Comparison of ENCODE assay signal across 3 cellular contexts in the genomic region with DNA sequence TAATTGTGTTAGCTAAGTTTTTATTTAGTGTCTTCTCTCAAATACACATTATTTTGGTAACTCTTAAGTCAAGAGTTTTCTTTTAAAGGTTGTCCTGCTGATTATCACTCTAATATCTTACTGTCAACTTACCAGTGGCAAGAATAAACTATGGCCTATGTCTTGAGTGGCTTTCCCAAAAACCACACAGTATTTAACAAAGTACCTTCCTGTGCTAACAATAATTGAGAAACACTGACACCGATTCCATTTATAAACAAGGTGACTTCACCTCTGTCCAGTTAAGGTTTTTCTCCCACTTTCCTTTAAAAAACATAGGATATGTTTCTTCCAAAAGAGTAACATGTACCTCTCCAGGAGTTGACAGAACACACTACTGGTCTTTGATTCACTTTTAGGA.
"Had no signal": no experiment of that assay in that cellular context is flagged by ENCODE, and none has a peak within 500 bp of the region (broad histone marks: within the 10 kb centered on the region; RNA-seq: fewer than 3 reads in every experiment).

No MANE protein-coding gene starts in this region.

- ATAC-seq: GM12878 had no signal

- H3K4me3 ChIP-seq: GM12878 had no signal

- DNase-seq: GDM1, GF-D8 had no signal
